Comparison of ENCODE assay signal across 9 cellular contexts in the genomic region with DNA sequence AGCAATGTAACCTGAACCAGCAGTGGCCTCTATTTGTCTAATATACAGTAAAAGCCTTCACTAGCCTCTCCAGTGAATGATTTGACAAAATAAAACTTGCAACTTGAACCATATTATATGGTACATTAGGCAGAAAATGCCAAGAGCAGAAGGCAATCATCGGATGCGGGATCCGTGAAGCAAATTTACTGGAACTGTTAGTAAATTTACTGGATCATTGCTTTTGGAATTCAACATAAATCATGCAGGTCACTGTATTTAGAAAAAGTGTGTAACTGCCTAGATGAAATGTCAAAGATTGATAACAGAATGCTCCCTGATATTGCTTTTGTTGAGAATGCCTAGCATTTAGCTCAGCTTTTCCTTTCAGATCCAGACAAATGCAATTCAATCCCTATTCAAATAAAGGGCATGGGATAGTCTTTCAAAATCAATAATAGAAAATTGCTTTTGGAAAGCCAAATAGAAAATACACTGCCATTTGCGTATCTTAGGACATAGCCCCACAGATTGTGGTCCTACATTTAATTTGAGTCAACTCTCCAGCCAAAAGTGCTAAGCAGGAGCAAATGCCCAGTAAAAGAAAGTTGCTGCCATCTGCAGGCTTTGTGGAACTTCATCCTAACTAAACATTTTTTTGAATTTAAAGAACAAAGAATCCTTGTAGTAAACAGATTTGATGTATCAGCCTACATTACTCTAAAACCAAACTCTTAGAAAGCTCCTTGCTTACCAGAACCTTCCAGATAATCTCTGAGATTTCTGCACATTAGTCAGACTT.
DNase-seq lines count a peak whose midpoint lies in the region; ATAC-seq and TF ChIP-seq lines count a peak whose summit lies in the region.
"Had no signal": no experiment of that assay in that cellular context is flagged by ENCODE, and none has a peak within 500 bp of the region (broad histone marks: within the 10 kb centered on the region; RNA-seq: fewer than 3 reads in every experiment).

No MANE protein-coding gene starts in this region.

- no peak for DNase-seq in DND-41
- DNase-seq in NB4 (ENCODE audit: low read depth) = peak; percentile 29
- DNase-seq in brain microvascular endothelial cell = peak; percentile 9
- peak; percentile 52 for DNase-seq in midbrain (lab: John Stamatoyannopoulos, UW)
- DNase-seq in activated naive CD8-positive, alpha-beta T cell treated with anti-CD3 and anti-CD28 coated beads, Interleukin-2, amount 50 U/mL, for 24 hours = no peak
- DNase-seq in GM19238 (ENCODE audit: insufficient read length, low spot score) = no peak
- DNase-seq in epidermal melanocyte (ENCODE audit: insufficient read length, low spot score) = no peak
- DNase-seq in NCI-H187 treated with DMSO at 0.1 percent for 48 hours (lab: John Stamatoyannopoulos, UW) = no peak
- DNase-seq: immature natural killer cell had no signal

- no peak overlapping the region for H3K27ac Mint-ChIP-seq in activated naive CD8-positive, alpha-beta T cell treated with anti-CD3 and anti-CD28 coated beads, Interleukin-2, amount 50 U/mL, for 24 hours
- H3K27ac Mint-ChIP-seq: immature natural killer cell had no signal

- H3K9ac ChIP-seq in DND-41 (ENCODE audit: low read depth, low read length) = no peak overlapping the region

- no peaks in the 10 kb centered on the region for H3K4me1 ChIP-seq in DND-41 (ENCODE audit: insufficient read depth, low read length)

- no peaks in the 10 kb centered on the region for H3K4me1 Mint-ChIP-seq in activated naive CD8-positive, alpha-beta T cell treated with anti-CD3 and anti-CD28 coated beads, Interleukin-2, amount 50 U/mL, for 24 hours
- H3K4me1 Mint-ChIP-seq: immature natural killer cell had no signal

- in situ Hi-C loops in brain microvascular endothelial cell (cut with HindIII; ENCODE audit: low pct_ligation_motif_present, low sequenced_read_pairs) = no loop called here

- H3K36me3 Mint-ChIP-seq in activated naive CD8-positive, alpha-beta T cell treated with anti-CD3 and anti-CD28 coated beads, Interleukin-2, amount 50 U/mL, for 24 hours (ENCODE audit: low read depth) = no peaks in the 10 kb centered on the region
- H3K36me3 Mint-ChIP-seq: immature natural killer cell had no signal

- no peak for TF ChIP-seq POLR2A in NB4 (IDR thresholded peaks at IDR 0.05; ENCODE audit: extremely low read depth, insufficient read length)

- TF ChIP-seq CTCF in DND-41 (IDR thresholded peaks at IDR 0.05; ENCODE audit: borderline replicate concordance, extremely low read depth, low read length, poor library complexity, severe bottlenecking) = peak; percentile 4
- TF ChIP-seq CTCF in NB4 (IDR thresholded peaks at IDR 0.05; ENCODE audit: low read depth, low read length) = no peak
- TF ChIP-seq CTCF in brain microvascular endothelial cell (IDR thresholded peaks at IDR 0.05; ENCODE audit: low read depth, low read length, missing control alignments) = peak; percentile 39

- H3K36me3 ChIP-seq in DND-41 (ENCODE audit: insufficient read depth, low read length) = no peaks in the 10 kb centered on the region
- H3K36me3 ChIP-seq in brain microvascular endothelial cell (replicated peaks) = no peaks in the 10 kb centered on the region

- ATAC-seq in DND-41 (ENCODE audit: insufficient read depth, low read depth) = no peak
- ATAC-seq in activated naive CD8-positive, alpha-beta T cell treated with anti-CD3 and anti-CD28 coated beads, Interleukin-2, amount 50 U/mL, for 24 hours = no peak

- H3K27me3 ChIP-seq in DND-41 (ENCODE audit: insufficient read depth, low read length, poor library complexity) (no peaks in the 10 kb centered on the region), brain microvascular endothelial cell (replicated peaks) (no peaks in the 10 kb centered on the region)

- H4K20me1 ChIP-seq in DND-41 (ENCODE audit: insufficient read depth, low read length) = no peaks in the 10 kb centered on the region

- no peak overlapping the region for H3K4me3 ChIP-seq in DND-41 (ENCODE audit: low read depth in 1 of 2, low read length in 2 of 2)
- no peak overlapping the region for H3K4me3 ChIP-seq in NB4 (ENCODE audit: low read depth, low read length)
- H3K4me3 ChIP-seq in brain microvascular endothelial cell (ENCODE audit: low read depth, low read length) = no peak overlapping the region

- no peaks in the 10 kb centered on the region for H3K9me3 Mint-ChIP-seq in activated naive CD8-positive, alpha-beta T cell treated with anti-CD3 and anti-CD28 coated beads, Interleukin-2, amount 50 U/mL, for 24 hours

- H2AFZ ChIP-seq in DND-41 (ENCODE audit: low read depth, low read length) = no peak overlapping the region

- H3K27me3 Mint-ChIP-seq in activated naive CD8-positive, alpha-beta T cell treated with anti-CD3 and anti-CD28 coated beads, Interleukin-2, amount 50 U/mL, for 24 hours = no peaks in the 10 kb centered on the region

- no peak overlapping the region for H3K27ac ChIP-seq in DND-41 (ENCODE audit: low read length)
- H3K27ac ChIP-seq in brain microvascular endothelial cell = no peak overlapping the region

- H3K4me2 ChIP-seq in DND-41 (ENCODE audit: insufficient read depth, low read length) = no peak overlapping the region

- H3K9me3 ChIP-seq in DND-41 (ENCODE audit: insufficient read depth, low read length, severe bottlenecking) = no peaks in the 10 kb centered on the region

- no peaks in the 10 kb centered on the region for H3K79me2 ChIP-seq in DND-41 (ENCODE audit: insufficient read depth, low read length)

- no peak overlapping the region for H3K4me3 Mint-ChIP-seq in activated naive CD8-positive, alpha-beta T cell treated with anti-CD3 and anti-CD28 coated beads, Interleukin-2, amount 50 U/mL, for 24 hours
- H3K4me3 Mint-ChIP-seq: immature natural killer cell had no signal

Comparison
In these comparisons a context has a peak if more than half of its experiments do, and no peak if none do; other contexts are left out.
1. DNase-seq: peak in NB4 (single experiment), brain microvascular endothelial cell (single experiment) and midbrain (single experiment); none in DND-41 (single experiment), activated naive CD8-positive, alpha-beta T cell treated with anti-CD3 and anti-CD28 coated beads, Interleukin-2, amount 50 U/mL, for 24 hours (single experiment), GM19238 (single experiment), epidermal melanocyte (single experiment) and NCI-H187 treated with DMSO at 0.1 percent for 48 hours (single experiment).